In genomic region chr3:197750863-197751737, GRCh38 we compare ENCODE assay signal across 8 cellular contexts. TPM values are rescaled to one million over a fixed set of nuclear protein-coding genes. Genes with fewer than 3 reads are reported as not detected.
DNase-seq lines count a peak whose midpoint lies in the region; ATAC-seq and TF ChIP-seq lines count a peak whose summit lies in the region.

No MANE protein-coding gene starts in this region.

- H3K4me1 Mint-ChIP-seq in glutamatergic neuron (ENCODE audit: low read depth, unreplicated experiment): peaks cover 4% of the 10 kb centered on the region

- peak overlapping the region; percentile 95 for H3K4me3 Mint-ChIP-seq in glutamatergic neuron (ENCODE audit: unreplicated experiment)

- peaks cover 4% of the 10 kb centered on the region for H3K27me3 Mint-ChIP-seq in glutamatergic neuron (ENCODE audit: unreplicated experiment)

- ATAC-seq in omental fat pad (ENCODE audit: low FRiP score): no peak
- no peak for ATAC-seq in HG02588 (IDR thresholded peaks at IDR 0.05; ENCODE audit: unreplicated experiment)

- H3K9me3 Mint-ChIP-seq in glutamatergic neuron (ENCODE audit: unreplicated experiment): peaks cover 11% of the 10 kb centered on the region

- peak overlapping the region; percentile 89 for H3K27ac Mint-ChIP-seq in glutamatergic neuron (ENCODE audit: unreplicated experiment)

- DNase-seq in NCI-H2081 (lab: John Stamatoyannopoulos, UW) (peak; percentile 30 to 51), NCI-H2081 treated with DMSO at 0.1 percent for 48 hours (lab: John Stamatoyannopoulos, UW) (no peak), NOMO-1 treated with DMSO at 0.1 percent for 48 hours (lab: John Stamatoyannopoulos, UW; ENCODE audit: unreplicated experiment) (peak; percentile 62), glutamatergic neuron (peak; percentile 33), omental fat pad (ENCODE audit: low spot score) (peak; percentile 33)
- DNase-seq in activated naive CD4-positive, alpha-beta T cell treated with Interleukin-2 at 50 U/mL for 16 hours: peak; percentile 44
- no peak for DNase-seq in effector CD8-positive, alpha-beta T cell (lab: John Stamatoyannopoulos, UW)

- no peaks in the 10 kb centered on the region for H3K36me3 Mint-ChIP-seq in glutamatergic neuron (ENCODE audit: unreplicated experiment)

- TF ChIP-seq CTCF in glutamatergic neuron (IDR thresholded peaks at IDR 0.05; ENCODE audit: partially characterized antibody, unreplicated experiment): no peak
- TF ChIP-seq CTCF in omental fat pad (IDR thresholded peaks at IDR 0.05): no peak

RNA-seq across cellular contexts. Expression of gene FYTTD1, which starts 1.4 kb away (rescaled TPM):
- total RNA-seq in glutamatergic neuron (ENCODE audit: unreplicated experiment) (51.6 TPM), omental fat pad (10 to 100 TPM; 44.3 to 62.1 (median 50.8) TPM)

RNA-seq across cellular contexts. Expression of gene RUBCN, which starts 14.4 kb away (rescaled TPM):
- 46.1 TPM for total RNA-seq in glutamatergic neuron (ENCODE audit: unreplicated experiment)
- total RNA-seq in omental fat pad: 10 to 100 TPM; 23.6 to 69.5 (median 39.4) TPM

RNA-seq across cellular contexts. Expression of gene LRCH3, which starts 40.0 kb away (rescaled TPM):
- total RNA-seq in glutamatergic neuron (ENCODE audit: unreplicated experiment): 79.0 TPM
- 10 to 100 TPM; 34.8 to 70.9 (median 38.0) TPM for total RNA-seq in omental fat pad

Comparison
In these comparisons a context has a peak if more than half of its experiments do, and no peak if none do; other contexts are left out.
1. DNase-seq: peak in NCI-H2081 (2 of 2), NOMO-1 treated with DMSO at 0.1 percent for 48 hours (single experiment), activated naive CD4-positive, alpha-beta T cell treated with Interleukin-2 at 50 U/mL for 16 hours (single experiment), glutamatergic neuron (single experiment) and omental fat pad (single experiment); none in NCI-H2081 treated with DMSO at 0.1 percent for 48 hours (single experiment) and effector CD8-positive, alpha-beta T cell (single experiment).